ENCODE assay signal across 14 cellular contexts in the genomic region with DNA sequence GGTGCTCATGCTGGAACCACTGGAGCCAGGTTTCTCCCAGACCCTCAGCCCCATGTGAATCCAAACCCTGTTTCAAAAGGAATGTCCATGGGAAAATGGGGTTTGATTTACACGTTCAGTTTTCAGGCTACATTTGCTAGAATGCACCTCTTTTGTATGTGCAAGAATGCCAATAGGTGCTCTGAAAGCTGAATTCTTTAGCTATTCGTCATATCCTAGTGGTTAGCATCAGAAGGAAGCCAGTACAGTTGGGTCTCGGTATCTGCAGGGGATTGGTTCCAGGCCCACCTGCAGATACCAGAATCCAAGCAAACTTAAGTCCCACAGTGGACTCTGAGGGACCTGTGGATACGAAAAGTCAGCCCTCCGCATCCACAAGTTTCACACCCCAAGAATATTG.
"Had no signal": no experiment of that assay in that cellular context is flagged by ENCODE, and none has a peak within 500 bp of the region (broad histone marks: within the 10 kb centered on the region; RNA-seq: fewer than 3 reads in every experiment).

No MANE protein-coding gene starts in this region.

- DNase-seq: activated CD4-positive, alpha-beta T cell treated with anti-CD3 and anti-CD28 coated beads, Interleukin-2, amount 50 U/mL, for 48 hours; activated CD4-positive, CD25-positive, alpha-beta regulatory T cell treated with anti-CD3 and anti-CD28 coated beads, Interleukin-2, amount 50 U/mL, for 72 hours; activated effector memory CD4-positive, alpha-beta T cell treated with Interleukin-2 at 50 U/mL for 16 hours; activated T-cell treated with anti-CD3 and anti-CD28 coated beads, Interleukin-2, amount 50 U/mL, for 1 hour; amniotic stem cell; brain microvascular endothelial cell; cerebellar nuclear complex; effector memory CD8-positive, alpha-beta T cell; gastrocnemius medialis; heart right ventricle; left lung; stimulated activated CD4-positive, alpha-beta T cell treated with anti-CD3 and anti-CD28 coated beads, Interleukin-4, amount 100 ng/mL, for 24 hours; stimulated activated naive CD4-positive, alpha-beta T cell treated with Interleukin-2 at 50 U/mL for 16 hours had no signal

- ATAC-seq: effector memory CD8-positive, alpha-beta T cell; gastrocnemius medialis; heart right ventricle; left lung; natural killer cell treated with Interleukin-12 subunit alpha and Interleukin-12 subunit beta and Interleukin-15 and Interleukin-18, amount 100 ng/mL, for 72 hours had no signal
